9 cellular contexts compared by ENCODE assay signal in the genomic region with DNA sequence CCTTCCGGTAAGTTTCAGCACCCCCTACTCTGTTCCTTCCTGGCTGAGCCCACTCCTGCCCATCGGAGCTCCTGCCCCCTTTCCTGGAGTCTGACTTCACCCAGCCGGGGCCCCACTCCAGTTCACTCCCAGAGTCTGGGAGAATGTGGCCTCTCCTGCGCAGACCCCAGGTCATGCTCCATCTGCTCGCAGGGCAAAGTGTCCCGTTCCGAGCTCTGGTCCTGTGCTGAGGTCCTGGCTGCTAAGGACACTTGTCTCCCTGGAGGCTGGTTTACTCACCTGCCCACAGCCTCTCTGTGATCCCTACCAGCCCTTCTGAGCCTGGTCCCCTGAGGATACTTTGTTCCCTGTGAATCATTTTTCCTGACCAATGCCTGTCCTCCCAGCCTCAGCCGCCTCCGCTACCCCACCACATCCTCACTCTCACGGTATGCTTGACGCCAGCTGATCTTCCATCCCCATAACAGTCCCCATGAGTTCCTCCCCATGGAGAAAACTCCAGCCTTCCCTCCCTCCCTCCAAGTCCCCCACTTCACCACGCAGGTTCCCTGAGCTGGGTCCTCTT. TPM values are rescaled to one million over a fixed set of nuclear protein-coding genes. Genes with fewer than 3 reads are reported as not detected.
DNase-seq lines count a peak whose midpoint lies in the region; ATAC-seq and TF ChIP-seq lines count a peak whose summit lies in the region.
"Had no signal": no experiment of that assay in that cellular context is flagged by ENCODE, and none has a peak within 500 bp of the region (broad histone marks: within the 10 kb centered on the region; RNA-seq: fewer than 3 reads in every experiment).

No MANE protein-coding gene starts in this region.

- POLR2A ChIA-PET in OCI-LY7 (lab: Charles Lee) = no interaction called here

- H3K4me3 ChIP-seq in astrocyte of the cerebellum (ENCODE audit: low read depth, low read length) (peak overlapping the region; percentile 54), upper lobe of right lung (no peak overlapping the region), OCI-LY7 (ENCODE audit: low read depth, low read length, poor library complexity, severe bottlenecking) (no peak overlapping the region)

- no peak for TF ChIP-seq CTCF in astrocyte of the cerebellum (IDR thresholded peaks at IDR 0.05; ENCODE audit: low read depth, low read length, missing control alignments)
- no peak for TF ChIP-seq CTCF in upper lobe of right lung (IDR thresholded peaks at IDR 0.05)
- TF ChIP-seq CTCF in OCI-LY7 (conservative IDR thresholded peaks at IDR 0.05; ENCODE audit: low read length) = no peak

- H3K9me3 ChIP-seq in upper lobe of right lung = no peaks in the 10 kb centered on the region
- peaks cover 4% of the 10 kb centered on the region; the same call in 1 of the 2 replicates for H3K9me3 ChIP-seq in OCI-LY7 (ENCODE audit: low read length)

- H3K27me3 ChIP-seq in upper lobe of right lung = peaks cover 8% of the 10 kb centered on the region

- H4K20me1 ChIP-seq in OCI-LY7 (ENCODE audit: insufficient read depth, low read length) = no peaks in the 10 kb centered on the region

- no peaks in the 10 kb centered on the region for H3K79me2 ChIP-seq in OCI-LY7 (ENCODE audit: insufficient read depth, low read depth, low read length)

- no TSS peak for BruUV-seq in OCI-LY7 (replicated peaks; lab: Mats Ljungman, UMichigan)

- in situ Hi-C loops in astrocyte of the cerebellum (cut with HindIII; ENCODE audit: low sequenced_read_pairs) = no loop called here

- H3K4me1 ChIP-seq in upper lobe of right lung (no peaks in the 10 kb centered on the region), OCI-LY7 (ENCODE audit: insufficient read depth, low read length, poor library complexity, severe bottlenecking) (no peaks in the 10 kb centered on the region)

- CTCF ChIA-PET in OCI-LY7 (lab: Charles Lee; ENCODE audit: unreplicated experiment) = no interaction called here

- H3K9me2 ChIP-seq in OCI-LY7 (ENCODE audit: insufficient read depth, low read length) = no peaks in the 10 kb centered on the region

- H3K36me3 ChIP-seq in upper lobe of right lung = peaks cover 25% of the 10 kb centered on the region
- no peaks in the 10 kb centered on the region for H3K36me3 ChIP-seq in OCI-LY7 (ENCODE audit: insufficient read depth, low read length)

- DNase-seq in Right ventricle myocardium inferior (ENCODE audit: missing footprints) = peak; percentile 73
- DNase-seq in left ventricle myocardium superior = no peak
- DNase-seq in astrocyte of the cerebellum (ENCODE audit: low read depth) = peak; percentile 31
- peak; percentile 66 for DNase-seq in kidney tubule cell (ENCODE audit: low spot score)
- peak; percentile 65 for DNase-seq in upper lobe of right lung
- no peak for DNase-seq in SHP77 (lab: John Stamatoyannopoulos, UW)
- no peak for DNase-seq in OCI-LY7 (ENCODE audit: low spot score)

- no peak overlapping the region for H2AFZ ChIP-seq in OCI-LY7 (ENCODE audit: low read length)

- intact Hi-C loops in Right ventricle myocardium inferior (cut with DNase I) (no loop called here), left ventricle myocardium superior (cut with micrococcal nuclease) (no loop called here), upper lobe of right lung (cut with DNase I) (no loop called here), OCI-LY7 (cut with micrococcal nuclease; ENCODE audit: unreplicated experiment) (no loop called here)

- ATAC-seq in Right ventricle myocardium inferior = no peak
- ATAC-seq in left ventricle myocardium superior = no peak
- ATAC-seq in upper lobe of right lung = peak; percentile 4
- ATAC-seq in HG03159 (IDR thresholded peaks at IDR 0.05; ENCODE audit: unreplicated experiment) = no peak

- H3K27ac ChIP-seq in upper lobe of right lung (no peak overlapping the region), OCI-LY7 (ENCODE audit: low read depth, low read length, poor library complexity, severe bottlenecking) (no peak overlapping the region)

- no peak overlapping the region for H3K4me2 ChIP-seq in OCI-LY7 (ENCODE audit: low read length)

RNA-seq across cellular contexts. Expression of a gene that starts 0.5 kb away (rescaled TPM):
- total RNA-seq in Right ventricle myocardium inferior (0.92 TPM), left ventricle myocardium superior (0.77 TPM), upper lobe of right lung (7.9 TPM), OCI-LY7 (2022) (0.30 and 1.2 TPM in 2 replicates)
- total RNA-seq in OCI-LY7 (2014; rRNA removed; shearing (Covaris generic)) = 0.05 and 0.38 TPM in 2 replicates

RNA-seq across cellular contexts. Expression of a gene that starts 13.9 kb away (rescaled TPM):
- 957 TPM for total RNA-seq in Right ventricle myocardium inferior
- 1,004 TPM for total RNA-seq in left ventricle myocardium superior
- total RNA-seq in upper lobe of right lung = 2,038 TPM
- total RNA-seq in OCI-LY7 (2014; rRNA removed; shearing (Covaris generic)) = 27.7 and 31.7 TPM in 2 replicates
- 35.5 and 44.1 TPM in 2 replicates for total RNA-seq in OCI-LY7 (2022)

RNA-seq across cellular contexts. Expression of a gene that starts 52.9 kb away (rescaled TPM):
- not detected for total RNA-seq in Right ventricle myocardium inferior
- not detected for total RNA-seq in left ventricle myocardium superior
- not detected for total RNA-seq in upper lobe of right lung
- not detected in 2 replicates for total RNA-seq in OCI-LY7 (2014; rRNA removed; shearing (Covaris generic))
- not detected in 2 replicates for total RNA-seq in OCI-LY7 (2022)
- total RNA-seq: frontal cortex had no signal

Comparison
In these comparisons a context has a peak if more than half of its experiments do, and no peak if none do; other contexts are left out.
1. DNase-seq: peak in Right ventricle myocardium inferior (single experiment), astrocyte of the cerebellum (single experiment), kidney tubule cell (single experiment) and upper lobe of right lung (single experiment); none in left ventricle myocardium superior (single experiment), SHP77 (0 of 2) and OCI-LY7 (single experiment).
2. RNA of a gene that starts 13.9 kb away (total RNA-seq): 2,038 TPM in upper lobe of right lung (single experiment), 1,004 TPM in left ventricle myocardium superior (single experiment) and 957 TPM in Right ventricle myocardium inferior (single experiment); 27.7 to 44.1 TPM in OCI-LY7; every median in the first group is over 10 times any median in the second.